In the genomic region with DNA sequence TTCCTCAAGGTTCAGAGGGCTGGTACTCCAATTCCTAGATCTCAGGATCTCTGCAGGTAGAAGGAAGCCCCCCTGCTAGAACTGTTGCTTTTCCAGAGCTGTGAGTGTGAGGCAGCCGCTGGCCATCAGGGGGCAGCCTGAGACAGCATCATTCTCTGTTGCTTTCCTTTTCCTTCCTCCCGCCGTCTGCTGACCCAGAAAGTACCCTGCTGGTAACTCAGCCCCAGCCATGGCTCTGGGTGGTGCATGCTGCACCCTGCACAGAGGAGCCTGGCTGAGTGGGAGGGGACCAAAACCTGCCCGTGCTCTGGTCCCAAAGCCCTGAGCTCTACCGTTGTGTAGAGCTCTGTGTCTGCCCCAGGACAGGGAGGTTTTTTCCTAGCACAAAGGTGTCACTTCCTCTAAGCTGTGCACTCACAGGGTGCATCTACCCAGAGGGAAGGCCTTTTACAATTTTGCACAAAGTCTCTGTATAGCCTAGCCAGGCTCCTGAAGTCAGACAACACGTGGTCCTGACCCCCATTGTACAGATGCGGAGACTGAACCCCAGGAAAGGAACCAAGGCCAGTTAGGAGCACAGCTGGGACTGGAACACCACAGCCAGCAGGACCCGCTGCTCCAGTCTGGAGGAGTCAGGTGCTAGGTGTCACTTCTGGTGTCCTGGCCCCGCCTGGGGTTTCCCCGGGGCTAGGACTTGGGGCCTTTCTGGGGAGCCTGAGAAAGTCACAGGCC, we compare ENCODE assay signal across 8 cellular contexts. TPM values are rescaled to one million over a fixed set of nuclear protein-coding genes. Genes with fewer than 3 reads are reported as not detected.
DNase-seq lines count a peak whose midpoint lies in the region; ATAC-seq and TF ChIP-seq lines count a peak whose summit lies in the region.

No MANE protein-coding gene starts in this region.

- H3K27ac ChIP-seq in OCI-LY7 (ENCODE audit: low read depth, low read length, poor library complexity, severe bottlenecking): no peak overlapping the region
- no peak overlapping the region for H3K27ac ChIP-seq in naive thymus-derived CD4-positive, alpha-beta T cell (ENCODE audit: low read depth, low read length)

- DNase-seq in KBM-7 (peak; percentile 89), OCI-LY7 (ENCODE audit: low spot score) (peak; percentile 77), activated T-cell treated with anti-CD3 and anti-CD28 coated beads for 24 hours (ENCODE audit: low read depth) (peak; percentile 67), epithelial cell of esophagus (ENCODE audit: low read depth) (peak; percentile 71)
- peak; percentile 52 to 80 (median 73) for DNase-seq in naive thymus-derived CD4-positive, alpha-beta T cell
- peak; percentile 51 for DNase-seq in stimulated activated CD8-positive, alpha-beta memory T cell treated with anti-CD3 and anti-CD28 coated beads, Interleukin-7, amount 100 ng/mL, for 24 hours (ENCODE audit: low read depth)

- BruUV-seq in OCI-LY7 (replicated peaks; lab: Mats Ljungman, UMichigan): no TSS peak

- ATAC-seq in naive thymus-derived CD4-positive, alpha-beta T cell: peak; percentile 91
- no peak for ATAC-seq in GM19452 (IDR thresholded peaks at IDR 0.05; ENCODE audit: unreplicated experiment)

- peaks cover 6 to 15% (median 10%) of the 10 kb centered on the region in 7 donors for H3K4me1 Mint-ChIP-seq in naive thymus-derived CD4-positive, alpha-beta T cell

- H2AFZ ChIP-seq in OCI-LY7 (ENCODE audit: low read length): peak overlapping the region; percentile 88

- peaks cover under 1 to 12% (median 5%) of the 10 kb centered on the region in 5 donors for H3K27me3 Mint-ChIP-seq in naive thymus-derived CD4-positive, alpha-beta T cell

- intact Hi-C loops in OCI-LY7 (cut with micrococcal nuclease; ENCODE audit: unreplicated experiment): loop anchor here (1.0 to 2.0 kb wide), 3 partner anchors 108 to 284 kb away; no protein-coding TSS in a partner anchor
- intact Hi-C loops in naive thymus-derived CD4-positive, alpha-beta T cell (cut with micrococcal nuclease): loop anchor here (1.0 to 5.0 kb wide), 4 partner anchors 76 to 288 kb away; a partner anchor contains a TSS

- H3K9me2 ChIP-seq in OCI-LY7 (ENCODE audit: insufficient read depth, low read length): no peaks in the 10 kb centered on the region

- peaks cover 0 to 4% of the 10 kb centered on the region in 2 donors for H3K27me3 ChIP-seq in naive thymus-derived CD4-positive, alpha-beta T cell (ENCODE audit: control insufficient read depth in 2 of 2, insufficient read depth in 2 of 2, low read length in 2 of 2)

- H4K20me1 ChIP-seq in OCI-LY7 (ENCODE audit: insufficient read depth, low read length): no peaks in the 10 kb centered on the region

- no peaks in the 10 kb centered on the region for H3K9me3 ChIP-seq in OCI-LY7 (ENCODE audit: low read length)
- no peaks in the 10 kb centered on the region for H3K9me3 ChIP-seq in naive thymus-derived CD4-positive, alpha-beta T cell (ENCODE audit: control insufficient read depth in 2 of 3, low read length in 3 of 3)

- H3K79me2 ChIP-seq in OCI-LY7 (ENCODE audit: insufficient read depth, low read depth, low read length): no peaks in the 10 kb centered on the region

- no peak overlapping the region for H3K4me3 ChIP-seq in OCI-LY7 (ENCODE audit: low read depth, low read length, poor library complexity, severe bottlenecking)
- no peak overlapping the region for H3K4me3 ChIP-seq in epithelial cell of esophagus (ENCODE audit: low read length)
- H3K4me3 ChIP-seq in naive thymus-derived CD4-positive, alpha-beta T cell (ENCODE audit: low read length): peak overlapping the region; percentile 40

- H3K36me3 ChIP-seq in OCI-LY7 (ENCODE audit: insufficient read depth, low read length): no peaks in the 10 kb centered on the region
- H3K36me3 ChIP-seq in naive thymus-derived CD4-positive, alpha-beta T cell (ENCODE audit: control insufficient read depth in 2 of 3, insufficient read depth in 3 of 3, low read length in 3 of 3): no peaks in the 10 kb centered on the region

- H3K36me3 Mint-ChIP-seq in naive thymus-derived CD4-positive, alpha-beta T cell: no peaks in the 10 kb centered on the region

- CTCF ChIA-PET in OCI-LY7 (lab: Charles Lee; ENCODE audit: unreplicated experiment): interaction anchor here (0.6 to 1.3 kb wide), 5 partner anchors 107 to 286 kb away, joined by 3 to 7 read pairs (median 3); no protein-coding TSS in a partner anchor
- CTCF ChIA-PET in naive thymus-derived CD4-positive, alpha-beta T cell (lab: Charles Lee): interaction anchor here (0.6 to 13.1 kb wide), 25 partner anchors 9 to 342 kb away, joined by 3 to 240 read pairs (median 4); a partner anchor contains a TSS

- H3K27ac Mint-ChIP-seq in naive thymus-derived CD4-positive, alpha-beta T cell: peak overlapping the region in 6 of 9 donors; percentile 10 to 83 (median 40)

- TF ChIP-seq CTCF in GM12801 (IDR thresholded peaks at IDR 0.05; ENCODE audit: extremely low read depth, insufficient read length): peak; percentile 38
- peak; percentile 91 for TF ChIP-seq CTCF in OCI-LY7 (conservative IDR thresholded peaks at IDR 0.05; ENCODE audit: low read length)
- TF ChIP-seq CTCF in epithelial cell of esophagus (IDR thresholded peaks at IDR 0.05; ENCODE audit: insufficient read depth, low read depth, low read length, missing control alignments): peak; percentile 94

- H3K4me2 ChIP-seq in OCI-LY7 (ENCODE audit: low read length): peak overlapping the region; percentile 52; the same call in 1 of the 2 replicates

- in situ Hi-C loops in KBM-7 (cut with MboI; ENCODE audit: low pct_unique_long_range_greater_than_20kb, low sequenced_read_pairs): loop anchor here (5.0 kb wide), 1 partner anchor 113 kb away; no protein-coding TSS in a partner anchor

- POLR2A ChIA-PET in OCI-LY7 (lab: Charles Lee): interaction anchor here (0.6 to 1.7 kb wide), 3 partner anchors 27 to 362 kb away, joined by 3 to 4 read pairs (median 3); a partner anchor contains a TSS
- POLR2A ChIA-PET in naive thymus-derived CD4-positive, alpha-beta T cell (lab: Charles Lee): interaction anchor here (0.8 to 1.0 kb wide), 3 partner anchors 77 to 108 kb away, joined by 3 to 4 read pairs (median 3); a partner anchor contains a TSS

- H3K4me1 ChIP-seq in OCI-LY7 (ENCODE audit: insufficient read depth, low read length, poor library complexity, severe bottlenecking): peaks cover 6% of the 10 kb centered on the region
- peaks cover 6% of the 10 kb centered on the region in 2 donors for H3K4me1 ChIP-seq in naive thymus-derived CD4-positive, alpha-beta T cell (ENCODE audit: control insufficient read depth in 2 of 2, insufficient read depth in 2 of 2, low read length in 2 of 2)

- H3K4me3 Mint-ChIP-seq in naive thymus-derived CD4-positive, alpha-beta T cell: peak overlapping the region; percentile 58 to 86 (median 77)

- peaks cover 0 to 3% (median 0%) of the 10 kb centered on the region in 11 donors for H3K9me3 Mint-ChIP-seq in naive thymus-derived CD4-positive, alpha-beta T cell

RNA-seq across cellular contexts. Expression of a gene that starts 5.6 kb away (rescaled TPM):
- not detected in 2 replicates for total RNA-seq in OCI-LY7 (2014; rRNA removed; shearing (Covaris generic))
- total RNA-seq in OCI-LY7 (2022): not detected in 2 replicates
- 1 to 10 TPM in 1 of 5 experiments, not detected in 4; 1.3 TPM for total RNA-seq in naive thymus-derived CD4-positive, alpha-beta T cell
- not detected for polyA plus RNA-seq in naive thymus-derived CD4-positive, alpha-beta T cell

RNA-seq across cellular contexts. Expression of a gene that starts 35.5 kb away (rescaled TPM):
- total RNA-seq in OCI-LY7 (2014; rRNA removed; shearing (Covaris generic)): not detected in 2 replicates
- total RNA-seq in OCI-LY7 (2022): not detected in 2 replicates
- not detected for total RNA-seq in naive thymus-derived CD4-positive, alpha-beta T cell
- not detected for polyA plus RNA-seq in naive thymus-derived CD4-positive, alpha-beta T cell

RNA-seq across cellular contexts. Expression of a gene that starts 57.3 kb away (rescaled TPM):
- total RNA-seq in OCI-LY7 (2014; rRNA removed; shearing (Covaris generic)): not detected in 2 replicates
- total RNA-seq in OCI-LY7 (2022): not detected in 2 replicates
- total RNA-seq in naive thymus-derived CD4-positive, alpha-beta T cell: not detected
- not detected for polyA plus RNA-seq in naive thymus-derived CD4-positive, alpha-beta T cell

Comparison
In these comparisons a context has a peak if more than half of its experiments do, and no peak if none do; other contexts are left out.
1. CTCF ChIP-seq: peak in every context shown above with its lines; median percentile 94 in epithelial cell of esophagus; 91 in OCI-LY7; 38 in GM12801.